ENCODE assay signal across 24 cellular contexts in genomic region chr5:7348168-7348802, GRCh38. TPM values are rescaled to one million over a fixed set of nuclear protein-coding genes. Genes with fewer than 3 reads are reported as not detected.
A peak's percentile ranks its signal among the peaks of the same experiment; 100 is the strongest.
DNase-seq lines count a peak whose midpoint lies in the region; FAIRE-seq and TF ChIP-seq lines count a peak whose summit lies in the region.
"Had no signal": no experiment of that assay in that cellular context is flagged by ENCODE, and none has a peak within 500 bp of the region (broad histone marks: within the 10 kb centered on the region; RNA-seq: fewer than 3 reads in every experiment).

No MANE protein-coding gene starts in this region.

- H3K9me3 Mint-ChIP-seq in H9 (peaks cover 11 to 12% of the 10 kb centered on the region in 2 experiments), astrocyte (ENCODE audit: unreplicated experiment) (peaks cover 4% of the 10 kb centered on the region)

- no peak overlapping the region for H3K4me3 ChIP-seq in astrocyte (ENCODE audit: insufficient read depth, low read depth, low read length)
- H3K4me3 ChIP-seq: colonic mucosa, K562, right lobe of liver, thoracic aorta had no signal

- no peak overlapping the region for H2BK5ac ChIP-seq in H9 (ENCODE audit: insufficient read length, low read length)

- H3K23ac ChIP-seq in H9 (ENCODE audit: insufficient read length, low read depth, low read length) = no peak overlapping the region

- H2BK15ac ChIP-seq in H9 (ENCODE audit: low read depth, low read length) = no peak overlapping the region

- H3K56ac ChIP-seq in H9 (ENCODE audit: insufficient read length, low read depth, low read length) = no peak overlapping the region

- no peak overlapping the region for H4K5ac ChIP-seq in H9 (ENCODE audit: insufficient read length, low read depth, low read length)

- TF ChIP-seq CTCF in H9 (conservative IDR thresholded peaks at IDR 0.05) (no peak), astrocyte (IDR thresholded peaks at IDR 0.05; ENCODE audit: insufficient read depth, low read depth, low read length) (no peak)

- H3K36me3 ChIP-seq in astrocyte (ENCODE audit: insufficient read depth, low read length) = no peaks in the 10 kb centered on the region
- H3K36me3 ChIP-seq: colonic mucosa, right lobe of liver, thoracic aorta had no signal

- peak overlapping the region; percentile 60 for H2AFZ ChIP-seq in H9 (ENCODE audit: low read length)
- no peak overlapping the region for H2AFZ ChIP-seq in astrocyte (ENCODE audit: low read depth, low read length)

- no peaks in the 10 kb centered on the region for H4K20me1 ChIP-seq in H9 (ENCODE audit: control insufficient read depth, insufficient read depth, insufficient read length)
- H4K20me1 ChIP-seq in astrocyte (ENCODE audit: insufficient read depth, low read length) = no peaks in the 10 kb centered on the region

- peaks cover 21 to 25% of the 10 kb centered on the region in 2 experiments for H3K4me1 Mint-ChIP-seq in H9
- H3K4me1 Mint-ChIP-seq in astrocyte (ENCODE audit: low read depth, unreplicated experiment) = peaks cover 3% of the 10 kb centered on the region
- H3K4me1 Mint-ChIP-seq: activated CD8-positive, alpha-beta memory T cell treated with anti-CD3 and anti-CD28 coated beads, Interleukin-2, amount 10 ng/mL, durations not matched to agents 7 days and 5 days; CD4-positive, CD25-positive, alpha-beta regulatory T cell had no signal

- H3K79me1 ChIP-seq in H9 (ENCODE audit: insufficient read depth, low read depth, low read length, poor library complexity, severe bottlenecking) = no peaks in the 10 kb centered on the region

- no peak overlapping the region for H4K8ac ChIP-seq in H9 (replicated peaks; ENCODE audit: insufficient read length, low read depth, low read length)

- no peaks in the 10 kb centered on the region for H3K9me3 ChIP-seq in H9 (ENCODE audit: control insufficient read depth, low read depth, low read length)
- peaks cover under 1% of the 10 kb centered on the region for H3K9me3 ChIP-seq in astrocyte (ENCODE audit: insufficient read depth, low read depth, low read length)
- H3K9me3 ChIP-seq: colonic mucosa, right lobe of liver, thoracic aorta had no signal

- H3K4me2 ChIP-seq in H9 (ENCODE audit: insufficient read depth, insufficient read length, low read length) (no peak overlapping the region), astrocyte (ENCODE audit: low read length) (no peak overlapping the region)

- DNase-seq in H9 (no peak), astrocyte (ENCODE audit: low read depth) (no peak), iPS-NIHi7 (ENCODE audit: extremely low spot score) (peak; percentile 30), pons (ENCODE audit: low spot score) (peak; percentile 54), NCI-H526 (lab: John Stamatoyannopoulos, UW) (no peak), MV-4-11 (lab: John Stamatoyannopoulos, UW) (no peak), SKM-1 treated with dmso at 0.1 percent for 144 hours (lab: John Stamatoyannopoulos, UW; ENCODE audit: unreplicated experiment) (no peak)
- DNase-seq: activated CD4-positive, alpha-beta T cell treated with anti-CD3 and anti-CD28 coated beads for 48 hours; activated CD8-positive, alpha-beta memory T cell treated with anti-CD3 and anti-CD28 coated beads, Interleukin-2, amount 10 ng/mL, durations not matched to agents 7 days and 5 days; CD4-positive, CD25-positive, alpha-beta regulatory T cell; colonic mucosa; NCI-H2171; NCI-H774; PC-3; right lobe of liver; SIG-M5; T-helper 1 cell had no signal

- WGBS in H9 (ENCODE audit: extremely low coverage, insufficient read length, low lambda C conversion rate) = no CpG with 5 or more reads among the region's 8 CpGs

- H2BK120ac ChIP-seq in H9 (ENCODE audit: low read depth, low read length, poor library complexity, severe bottlenecking) = no peak overlapping the region

- peak overlapping the region; percentile 13 to 75 (median 59); a peak in 2 of 7 replicates for H3K27ac Mint-ChIP-seq in H9
- peak overlapping the region; percentile 21 for H3K27ac Mint-ChIP-seq in astrocyte (ENCODE audit: unreplicated experiment)
- H3K27ac Mint-ChIP-seq: activated CD8-positive, alpha-beta memory T cell treated with anti-CD3 and anti-CD28 coated beads, Interleukin-2, amount 10 ng/mL, durations not matched to agents 7 days and 5 days; activated naive CD4-positive, alpha-beta T cell treated with anti-CD3 and anti-CD28 coated beads, Interleukin-2, amount 50 U/mL, for 72 hours; CD4-positive, CD25-positive, alpha-beta regulatory T cell had no signal

- H3K9ac ChIP-seq in H9 (ENCODE audit: extremely low read depth, insufficient read length, low read length) (no peak overlapping the region), astrocyte (ENCODE audit: low read length) (no peak overlapping the region)

- H3K4ac ChIP-seq in H9 (ENCODE audit: low read depth, low read length) = no peak overlapping the region

- no peak overlapping the region for H3T11ph ChIP-seq in H9 (ENCODE audit: low read length)

- no peak overlapping the region for H3K18ac ChIP-seq in H9 (ENCODE audit: insufficient read length, low read depth, low read length)

- peaks cover 6% of the 10 kb centered on the region; the same call in 1 of the 2 replicates for H3K4me1 ChIP-seq in H9 (ENCODE audit: insufficient read depth, low read length)
- H3K4me1 ChIP-seq in astrocyte (ENCODE audit: insufficient read depth, low read length) = no peaks in the 10 kb centered on the region
- H3K4me1 ChIP-seq: colonic mucosa, right lobe of liver had no signal

- H3K27ac ChIP-seq in H9 (ENCODE audit: insufficient read length, low read depth, low read length) (no peak overlapping the region), astrocyte (ENCODE audit: low read depth, low read length) (no peak overlapping the region)
- H3K27ac ChIP-seq: colonic mucosa, right lobe of liver, thoracic aorta had no signal

- FAIRE-seq in astrocyte (lab: Jason Lieb, UNC) = no peak
- FAIRE-seq: endometrium, G401.6, K562 had no signal

- peak overlapping the region; percentile 97 for H2BK20ac ChIP-seq in H9 (ENCODE audit: low read depth, low read length, poor library complexity, severe bottlenecking)

- no peak overlapping the region for H3K4me3 Mint-ChIP-seq in H9
- H3K4me3 Mint-ChIP-seq in astrocyte (ENCODE audit: unreplicated experiment) = no peak overlapping the region
- H3K4me3 Mint-ChIP-seq: activated CD8-positive, alpha-beta memory T cell treated with anti-CD3 and anti-CD28 coated beads, Interleukin-2, amount 10 ng/mL, durations not matched to agents 7 days and 5 days; CD4-positive, CD25-positive, alpha-beta regulatory T cell had no signal

- no peaks in the 10 kb centered on the region; the same call in 1 of the 2 replicates for H3K27me3 Mint-ChIP-seq in H9 (ENCODE audit: low read depth)
- H3K27me3 Mint-ChIP-seq in astrocyte (ENCODE audit: low read depth, unreplicated experiment) = no peaks in the 10 kb centered on the region
- H3K27me3 Mint-ChIP-seq: activated CD8-positive, alpha-beta memory T cell treated with anti-CD3 and anti-CD28 coated beads, Interleukin-2, amount 10 ng/mL, durations not matched to agents 7 days and 5 days; CD4-positive, CD25-positive, alpha-beta regulatory T cell had no signal

- no peak overlapping the region for H3K14ac ChIP-seq in H9 (ENCODE audit: insufficient read depth, low read length)

- H3K36me3 Mint-ChIP-seq in H9 (ENCODE audit: insufficient read depth in 1 of 3, low read depth in 3 of 3) = peaks cover 9 to 14% (median 12%) of the 10 kb centered on the region in 3 experiments
- no peaks in the 10 kb centered on the region for H3K36me3 Mint-ChIP-seq in astrocyte (ENCODE audit: low read depth, unreplicated experiment)
- H3K36me3 Mint-ChIP-seq: activated CD8-positive, alpha-beta memory T cell treated with anti-CD3 and anti-CD28 coated beads, Interleukin-2, amount 10 ng/mL, durations not matched to agents 7 days and 5 days; activated naive CD4-positive, alpha-beta T cell treated with anti-CD3 and anti-CD28 coated beads, Interleukin-2, amount 50 U/mL, for 72 hours; CD4-positive, CD25-positive, alpha-beta regulatory T cell had no signal

- H3K79me2 ChIP-seq in H9 (ENCODE audit: insufficient read depth, low read length) (no peaks in the 10 kb centered on the region), astrocyte (ENCODE audit: insufficient read depth, low read length) (no peaks in the 10 kb centered on the region)

- H2BK12ac ChIP-seq in H9 (ENCODE audit: insufficient read length, low read depth, low read length) = no peak overlapping the region

- no peaks in the 10 kb centered on the region; the same call in 1 of the 2 replicates for H3K27me3 ChIP-seq in H9 (ENCODE audit: insufficient read depth, low read length)
- H3K27me3 ChIP-seq in astrocyte (ENCODE audit: insufficient read depth, low read length) = no peaks in the 10 kb centered on the region
- H3K27me3 ChIP-seq: colonic mucosa, right lobe of liver had no signal

- no peak overlapping the region for H4K91ac ChIP-seq in H9 (ENCODE audit: insufficient read length, low read depth, low read length)

- no peaks in the 10 kb centered on the region for H3K23me2 ChIP-seq in H9 (ENCODE audit: insufficient read length, low read depth, low read length, poor library complexity, severe bottlenecking)

- H2AK5ac ChIP-seq in H9 (ENCODE audit: insufficient read length, low read length) = no peak overlapping the region

RNA-seq across cellular contexts. Expression of gene ADCY2, which starts 47.7 kb away (rescaled TPM):
- total RNA-seq in H9 (2021) (30.9 and 31.3 TPM in 2 replicates), astrocyte (3.7 and 5.7 TPM in 2 replicates)
- total RNA-seq: activated CD8-positive, alpha-beta memory T cell treated with anti-CD3 and anti-CD28 coated beads, Interleukin-2, amount 10 ng/mL, durations not matched to agents 7 days and 5 days; activated naive CD4-positive, alpha-beta T cell treated with anti-CD3 and anti-CD28 coated beads, Interleukin-2, amount 50 U/mL, for 72 hours; CD4-positive, CD25-positive, alpha-beta regulatory T cell; liver; osteocyte; PC-3 had no signal

Comparison
In these comparisons a context has a peak if more than half of its experiments do, and no peak if none do; other contexts are left out.
1. DNase-seq: peak in iPS-NIHi7 (single experiment) and pons (single experiment); none in H9 (single experiment), astrocyte (single experiment), NCI-H526 (0 of 2), MV-4-11 (single experiment) and SKM-1 treated with dmso at 0.1 percent for 144 hours (single experiment).